20 cellular contexts compared by ENCODE assay signal in genomic region chr4:960736-961650, GRCh38. TPM values are rescaled to one million over a fixed set of nuclear protein-coding genes. Genes with fewer than 3 reads are reported as not detected.
DNase-seq lines count a peak whose midpoint lies in the region; ATAC-seq, FAIRE-seq and TF ChIP-seq lines count a peak whose summit lies in the region.
"Had no signal": no experiment of that assay in that cellular context is flagged by ENCODE, and none has a peak within 500 bp of the region (broad histone marks: within the 10 kb centered on the region; RNA-seq: fewer than 3 reads in every experiment).

No MANE protein-coding gene starts in this region.

- no peaks in the 10 kb centered on the region for H4K20me1 ChIP-seq in osteoblast (ENCODE audit: insufficient read depth, low read length)

- H3K9me3 ChIP-seq in esophagus squamous epithelium, result no peaks in the 10 kb centered on the region
- H3K9me3 ChIP-seq in osteoblast (ENCODE audit: low read depth, low read length), result no peaks in the 10 kb centered on the region
- H3K9me3 ChIP-seq: HAP-1 had no signal

- H3K79me2 ChIP-seq in osteoblast (ENCODE audit: insufficient read depth, low read length), result no peaks in the 10 kb centered on the region

- no peaks in the 10 kb centered on the region for H3K4me1 Mint-ChIP-seq in stimulated activated naive CD8-positive, alpha-beta T cell treated with anti-CD3 and anti-CD28 coated beads, Interleukin-15, amount 100 ng/mL, for 72 hours

- 60 to 96% methylated on average over 1 to 5 of the region's 57 CpGs for WGBS in esophagus squamous epithelium, 2 donors

- peak; percentile 28 for ATAC-seq in stimulated activated naive CD8-positive, alpha-beta T cell treated with anti-CD3 and anti-CD28 coated beads, Interleukin-15, amount 100 ng/mL, for 72 hours
- no peak for ATAC-seq in stimulated activated naive CD8-positive, alpha-beta T cell treated with anti-CD3 and anti-CD28 coated beads, Interleukin-15, Interleukin-2, amounts not matched to agents 100 U/mL and 50 U/mL, for 24 hours

- peaks cover 1 to 86% (median 7%) of the 10 kb centered on the region in 3 donors for H3K36me3 ChIP-seq in esophagus squamous epithelium
- H3K36me3 ChIP-seq in osteoblast (ENCODE audit: insufficient read depth, low read length), result peaks cover 18% of the 10 kb centered on the region

- no peak for FAIRE-seq in H54 (lab: Jason Lieb, UNC)

- no peak overlapping the region for H3K4me2 ChIP-seq in osteoblast (ENCODE audit: insufficient read depth, low read length)

- H3K27ac ChIP-seq in esophagus squamous epithelium (peak overlapping the region in 3 of 4 donors; percentile 17 to 74 (median 39)), osteoblast (ENCODE audit: low read depth, low read length) (no peak overlapping the region)
- H3K27ac ChIP-seq: HL-60, SK-N-MC had no signal

- no peak for DNase-seq in stimulated activated naive CD8-positive, alpha-beta T cell treated with anti-CD3 and anti-CD28 coated beads, Interleukin-15, amount 100 ng/mL, for 72 hours
- no peak for DNase-seq in stimulated activated naive CD8-positive, alpha-beta T cell treated with anti-CD3 and anti-CD28 coated beads, Interleukin-15, Interleukin-2, amounts not matched to agents 100 U/mL and 50 U/mL, for 24 hours
- DNase-seq in esophagus squamous epithelium (lab: John Stamatoyannopoulos, UW) (no peak), osteoblast (ENCODE audit: insufficient read length, low spot score, missing footprints) (peak; percentile 78), AG20443 (ENCODE audit: low spot score) (no peak), H54 (ENCODE audit: insufficient read length, low spot score) (no peak), DMS 273 (lab: John Stamatoyannopoulos, UW; ENCODE audit: unreplicated experiment) (no peak)
- DNase-seq: ACHN, AML-193, DMS 273 treated with DMSO at 0.1 percent for 48 hours, DND-41, IMR-90, Karpas-422, NCI-H1436, NCI-H2029 treated with DMSO at 0.1 percent for 48 hours, NCI-H2171 treated with DMSO at 0.1 percent for 48 hours, NCI-H446 treated with DMSO at 0.1 percent for 48 hours had no signal

- H2AFZ ChIP-seq in osteoblast (ENCODE audit: low read length), result no peak overlapping the region

- intact Hi-C loops in esophagus squamous epithelium (cut with DNase I), result no loop called here

- TF ChIP-seq POLR2A in esophagus squamous epithelium (IDR thresholded peaks at IDR 0.05) (no peak), H54 (IDR thresholded peaks at IDR 0.05; ENCODE audit: low read depth, low read length) (no peak)

- no peak overlapping the region for H3K4me3 ChIP-seq in esophagus squamous epithelium
- H3K4me3 ChIP-seq in osteoblast (ENCODE audit: insufficient read depth, low read length), result no peak overlapping the region
- H3K4me3 ChIP-seq: HAP-1, SK-N-MC had no signal

- no peaks in the 10 kb centered on the region for H3K27me3 Mint-ChIP-seq in stimulated activated naive CD8-positive, alpha-beta T cell treated with anti-CD3 and anti-CD28 coated beads, Interleukin-15, amount 100 ng/mL, for 72 hours

- no peak for TF ChIP-seq CTCF in esophagus squamous epithelium (IDR thresholded peaks at IDR 0.05)
- no peak for TF ChIP-seq CTCF in osteoblast (IDR thresholded peaks at IDR 0.05; ENCODE audit: extremely low read depth, low read depth, low read length)

- H3K4me3 Mint-ChIP-seq in stimulated activated naive CD8-positive, alpha-beta T cell treated with anti-CD3 and anti-CD28 coated beads, Interleukin-15, amount 100 ng/mL, for 72 hours, result no peak overlapping the region

- H3K27me3 ChIP-seq in esophagus squamous epithelium (no peaks in the 10 kb centered on the region), osteoblast (ENCODE audit: insufficient read depth, low read length) (no peaks in the 10 kb centered on the region)

- no peak overlapping the region for H3K27ac Mint-ChIP-seq in stimulated activated naive CD8-positive, alpha-beta T cell treated with anti-CD3 and anti-CD28 coated beads, Interleukin-15, amount 100 ng/mL, for 72 hours

- no peaks in the 10 kb centered on the region for H3K9me3 Mint-ChIP-seq in stimulated activated naive CD8-positive, alpha-beta T cell treated with anti-CD3 and anti-CD28 coated beads, Interleukin-15, amount 100 ng/mL, for 72 hours

- peaks cover 20 to 31% (median 23%) of the 10 kb centered on the region in 3 donors for H3K4me1 ChIP-seq in esophagus squamous epithelium
- H3K4me1 ChIP-seq in osteoblast (ENCODE audit: insufficient read depth, low read length), result no peaks in the 10 kb centered on the region
- H3K4me1 ChIP-seq: HAP-1 had no signal

RNA-seq across cellular contexts. Expression of gene DGKQ, which starts 12.4 kb away (rescaled TPM):
- total RNA-seq in esophagus squamous epithelium, result 10 to 100 TPM in 2 of 4 donors, 1 to 10 TPM in 2; 9.5 to 12.0 (median 10.7) TPM
- 10.3 and 15.2 TPM in 2 replicates for total RNA-seq in osteoblast

RNA-seq across cellular contexts. Expression of gene IDUA, which starts 25.9 kb away (rescaled TPM):
- total RNA-seq in esophagus squamous epithelium (10 to 100 TPM in 2 of 4 donors, 1 to 10 TPM in 2; 4.3 to 20.5 (median 14.1) TPM), osteoblast (23.0 and 26.4 TPM in 2 replicates)

RNA-seq across cellular contexts. Expression of gene TMEM175, which starts 28.7 kb away (rescaled TPM):
- total RNA-seq in esophagus squamous epithelium (10 to 100 TPM in 3 of 4 donors, 1 to 10 TPM in 1; 8.4 to 22.9 (median 19.7) TPM), osteoblast (12.4 and 13.8 TPM in 2 replicates)

RNA-seq across cellular contexts. Expression of gene GAK, which starts 28.9 kb away (rescaled TPM):
- total RNA-seq in esophagus squamous epithelium (10 to 100 TPM; 70.6 to 97.8 (median 80.7) TPM), osteoblast (45.7 and 48.9 TPM in 2 replicates)

RNA-seq across cellular contexts. Expression of gene SLC26A1, which starts 32.2 kb away (rescaled TPM):
- total RNA-seq in esophagus squamous epithelium (not detected), osteoblast (0.36 and 0.59 TPM in 2 replicates)
- total RNA-seq: IMR-90 had no signal
